Comparison of ENCODE assay signal across 11 cellular contexts in genomic region chr1:31795801-31796621, GRCh38.
DNase-seq lines count a peak whose midpoint lies in the region; ATAC-seq and TF ChIP-seq lines count a peak whose summit lies in the region.
"Had no signal": no experiment of that assay in that cellular context is flagged by ENCODE, and none has a peak within 500 bp of the region (broad histone marks: within the 10 kb centered on the region; RNA-seq: fewer than 3 reads in every experiment).

No MANE protein-coding gene starts in this region.

- H3K4me3 ChIP-seq in astrocyte of the spinal cord (ENCODE audit: low read depth, low read length), result no peak overlapping the region

- TF ChIP-seq CTCF in astrocyte of the spinal cord (IDR thresholded peaks at IDR 0.05; ENCODE audit: low read depth, low read length), result no peak

- DNase-seq in EH (ENCODE audit: low read depth), result peak; percentile 95
- DNase-seq in NCI-H1694 (lab: John Stamatoyannopoulos, UW), result peak; percentile 76
- peak; percentile 78 for DNase-seq in astrocyte of the spinal cord (ENCODE audit: low read depth, low spot score)
- peak; percentile 69 for DNase-seq in pons (ENCODE audit: low spot score)
- no peak for DNase-seq in KBM-7
- no peak for DNase-seq in activated CD4-positive, alpha-beta T cell treated with anti-CD3 and anti-CD28 coated beads for 1 hour
- DNase-seq in activated T-cell treated with anti-CD3 and anti-CD28 coated beads, Interleukin-2, amount 50 U/mL, for 48 hours, result no peak
- DNase-seq: activated CD4-positive, alpha-beta T cell treated with anti-CD3 and anti-CD28 coated beads, Interleukin-2, amount 10 ng/mL, durations not matched to agents 24 days and 14 days; effector memory CD8-positive, alpha-beta T cell; stimulated activated naive CD8-positive, alpha-beta T cell treated with anti-CD3 and anti-CD28 coated beads, Interleukin-15, Interleukin-2, amounts not matched to agents 100 U/mL and 50 U/mL, for 24 hours had no signal

- in situ Hi-C loops in astrocyte of the spinal cord (cut with HindIII; ENCODE audit: low sequenced_read_pairs), result no loop called here
- in situ Hi-C loops in KBM-7 (cut with MboI; ENCODE audit: low pct_unique_long_range_greater_than_20kb, low sequenced_read_pairs), result no loop called here

- ATAC-seq in HG02571 (IDR thresholded peaks at IDR 0.05; ENCODE audit: unreplicated experiment), result no peak
- ATAC-seq: effector memory CD8-positive, alpha-beta T cell; stimulated activated naive CD8-positive, alpha-beta T cell treated with anti-CD3 and anti-CD28 coated beads, Interleukin-15, Interleukin-2, amounts not matched to agents 100 U/mL and 50 U/mL, for 24 hours had no signal

Comparison
In these comparisons a context has a peak if more than half of its experiments do, and no peak if none do; other contexts are left out.
1. DNase-seq: peak in EH (single experiment), NCI-H1694 (single experiment), astrocyte of the spinal cord (single experiment) and pons (single experiment); none in KBM-7 (single experiment), activated CD4-positive, alpha-beta T cell treated with anti-CD3 and anti-CD28 coated beads for 1 hour (single experiment) and activated T-cell treated with anti-CD3 and anti-CD28 coated beads, Interleukin-2, amount 50 U/mL, for 48 hours (0 of 2).